2 cellular contexts compared by ENCODE assay signal in the genomic region with DNA sequence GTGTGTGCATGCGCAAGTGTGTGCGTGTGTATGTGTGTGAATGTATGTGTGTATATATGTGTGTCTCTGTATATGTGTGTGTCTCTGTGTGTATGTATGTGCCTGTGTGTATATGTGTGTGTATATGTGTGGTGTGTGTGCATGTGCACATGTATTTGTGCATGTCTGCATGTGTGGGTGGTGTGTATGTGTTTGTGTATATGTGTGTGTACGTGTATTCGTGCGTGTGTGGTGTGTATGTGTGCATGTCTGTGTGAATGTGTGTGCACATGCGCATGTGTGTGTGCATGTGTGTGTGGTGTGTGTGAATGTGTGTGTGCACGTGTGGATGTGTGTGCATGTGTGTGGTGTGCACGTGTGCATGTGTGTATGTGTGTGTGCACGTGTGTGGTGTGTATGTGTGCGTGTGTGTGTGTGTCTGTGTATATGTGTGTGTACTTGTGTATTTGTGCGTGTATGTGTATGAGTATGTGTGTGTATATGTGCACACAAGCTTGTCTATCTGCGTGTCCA.
TF ChIP-seq lines count a peak whose summit lies in the region.

No MANE protein-coding gene starts in this region.

TF ChIP-seq in HepG2, 621 proteins besides CTCF, POLR2A, EP300 and RAD21 (continued from another document):
- peak; percentile 98 for TF ChIP-seq MNT (IDR thresholded peaks at IDR 0.05)
- TF ChIP-seq GABPA (IDR thresholded peaks at IDR 0.05; ENCODE audit: low read depth, low read length): 0 out of 2 replicates have a peak, but pooled peaks have one; percentile 7
- TF ChIP-seq GABPA (CRISPR knock-in tag; IDR thresholded peaks at IDR 0.05; ENCODE audit: low read depth): no peak
- no peak for TF ChIP-seq ZNF703 (CRISPR knock-in tag; IDR thresholded peaks at IDR 0.05; ENCODE audit: borderline replicate concordance)

TF ChIP-seq in K562, 482 proteins besides CTCF, POLR2A, EP300 and RAD21:
- no peak for TF ChIP-seq ELK1 (CRISPR knock-in tag; IDR thresholded peaks at IDR 0.05)
- 0 out of 2 replicates have a peak, but pooled peaks have one; percentile 40 for TF ChIP-seq TSC22D4 (tag; IDR thresholded peaks at IDR 0.05)
- no peak for TF ChIP-seq TCF3 (CRISPR knock-in tag; IDR thresholded peaks at IDR 0.05)
- TF ChIP-seq ZNF212 (CRISPR knock-in tag; IDR thresholded peaks at IDR 0.05): no peak
- peak in 1 of 2 experiments; percentile 67; a peak in 1 of 4 replicates for TF ChIP-seq KDM1A (IDR thresholded peaks at IDR 0.05)
- TF ChIP-seq U2AF2 (optimal IDR thresholded peaks at IDR 0.05; ENCODE audit: low read depth, low read length): no peak
- TF ChIP-seq EP400 (IDR thresholded peaks at IDR 0.05): no peak
- TF ChIP-seq TFAP4 (CRISPR knock-in tag; IDR thresholded peaks at IDR 0.05; ENCODE audit: borderline replicate concordance): no peak
